Comparison of ENCODE assay signal across 14 cellular contexts in the genomic region with DNA sequence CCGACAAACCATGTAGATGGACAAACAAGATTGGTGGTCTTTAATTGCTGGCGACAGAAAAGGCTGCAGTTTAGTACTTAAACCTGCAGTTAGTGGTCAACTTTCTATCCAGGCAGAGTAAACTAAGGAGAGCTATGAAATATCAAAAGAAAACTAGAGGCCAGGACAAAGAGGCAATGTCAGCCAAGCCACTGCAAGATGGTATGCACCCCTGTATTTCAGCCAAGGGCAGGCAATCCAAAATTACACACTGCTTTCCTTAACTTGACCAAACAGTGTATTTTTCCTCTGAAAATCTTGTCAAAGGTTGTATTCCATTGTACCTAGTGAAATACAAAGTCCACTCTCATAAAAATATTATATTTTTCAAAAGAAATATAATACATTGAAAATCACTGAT.
"Had no signal": no experiment of that assay in that cellular context is flagged by ENCODE, and none has a peak within 500 bp of the region (broad histone marks: within the 10 kb centered on the region; RNA-seq: fewer than 3 reads in every experiment).

No MANE protein-coding gene starts in this region.

- DNase-seq: activated CD4-positive, alpha-beta T cell treated with anti-CD3 and anti-CD28 coated beads, Interleukin-2, amount 10 ng/mL, durations not matched to agents 24 days and 14 days; activated naive CD4-positive, alpha-beta T cell; anterior cingulate cortex; heart left ventricle; mesenchymal stem cell; mucosa of descending colon; occipital lobe; SK-N-SH; stimulated activated CD4-positive, alpha-beta T cell treated with anti-CD3 and anti-CD28 coated beads, Interleukin-2, amount 100 ng/mL, for 48 hours; stimulated activated naive CD4-positive, alpha-beta T cell; upper lobe of left lung had no signal

- H3K4me2 ChIP-seq: SK-N-SH had no signal

- H3K4me3 Mint-ChIP-seq: activated CD4-positive, alpha-beta T cell treated with anti-CD3 and anti-CD28 coated beads, Interleukin-2, amount 10 ng/mL, durations not matched to agents 24 days and 14 days; neural crest cell had no signal

- H3K4me1 Mint-ChIP-seq: neural crest cell had no signal

- H3K27me3 Mint-ChIP-seq: activated CD4-positive, alpha-beta T cell treated with anti-CD3 and anti-CD28 coated beads, Interleukin-2, amount 10 ng/mL, durations not matched to agents 24 days and 14 days had no signal

- H3K9me3 Mint-ChIP-seq: activated CD4-positive, alpha-beta T cell treated with anti-CD3 and anti-CD28 coated beads, Interleukin-2, amount 10 ng/mL, durations not matched to agents 24 days and 14 days; activated T-helper 2 cell treated with anti-CD3 and anti-CD28 coated beads, Interferon-gamma antibody, Interleukin-2, Interleukin-4, amounts not matched to agents 10 μg/mL and 5 μg/mL and 100 μg/mL, durations not matched to agents 14 hours and 24 hours and 36 hours; neural crest cell had no signal

- H3K4me1 ChIP-seq: body of pancreas, upper lobe of left lung had no signal

- H3K27ac ChIP-seq: body of pancreas, upper lobe of left lung had no signal

- H3K4me3 ChIP-seq: body of pancreas, heart left ventricle, mucosa of descending colon, upper lobe of left lung had no signal

- ATAC-seq: body of pancreas, mucosa of descending colon had no signal

- H3K9me3 ChIP-seq: body of pancreas, heart left ventricle, mucosa of descending colon, SK-N-SH, upper lobe of left lung had no signal

- H3K27ac Mint-ChIP-seq: activated CD4-positive, alpha-beta T cell treated with anti-CD3 and anti-CD28 coated beads, Interleukin-2, amount 10 ng/mL, durations not matched to agents 24 days and 14 days; activated T-helper 2 cell treated with anti-CD3 and anti-CD28 coated beads, Interferon-gamma antibody, Interleukin-2, Interleukin-4, amounts not matched to agents 10 μg/mL and 5 μg/mL and 100 μg/mL, durations not matched to agents 14 hours and 24 hours and 36 hours had no signal

- H3K27me3 ChIP-seq: body of pancreas, heart left ventricle, upper lobe of left lung had no signal

- H3K9ac ChIP-seq: SK-N-SH had no signal
